8 cellular contexts compared by ENCODE assay signal in the genomic region with DNA sequence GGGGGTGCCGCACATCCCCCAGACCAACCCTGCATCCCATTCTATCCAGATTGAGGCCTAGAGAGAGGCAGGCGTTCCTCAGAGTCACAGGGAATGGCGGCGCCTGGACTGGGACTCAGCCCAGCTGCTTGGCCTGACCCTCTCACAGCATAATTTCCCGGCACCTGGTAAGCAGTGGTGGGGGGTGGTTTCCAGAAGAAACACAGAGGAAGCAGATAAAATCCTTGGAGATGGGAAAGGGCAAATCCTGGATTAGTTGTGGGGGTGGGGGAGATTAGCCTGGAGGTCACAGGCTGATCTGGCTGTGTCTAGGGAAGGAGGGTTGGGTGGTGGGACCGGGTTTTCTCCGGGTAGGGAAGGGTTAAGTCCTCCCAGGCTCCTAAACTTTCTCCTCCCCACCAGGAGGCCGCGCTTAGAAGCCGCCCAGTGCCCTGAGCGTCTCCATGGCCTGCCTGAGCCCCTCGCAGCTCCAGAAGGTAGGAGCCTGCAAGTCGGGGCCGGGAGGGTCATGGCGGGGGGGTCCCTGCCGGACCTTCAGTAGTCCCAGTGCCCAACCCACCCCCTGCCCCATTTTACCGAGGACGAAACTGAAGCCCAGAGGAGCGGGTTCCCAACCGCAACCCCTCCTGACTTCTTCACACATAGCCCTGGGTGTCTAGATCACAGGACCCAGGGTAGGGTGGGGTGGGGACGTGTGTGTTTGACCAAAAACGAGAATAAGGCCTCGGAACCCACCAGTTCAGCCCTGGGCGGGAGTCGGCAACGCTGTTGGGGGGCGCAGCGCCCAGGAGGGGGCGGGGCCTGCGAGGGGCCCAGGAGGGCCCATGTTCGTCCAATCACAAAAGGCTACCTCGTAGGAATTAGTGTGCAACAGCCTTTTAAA. TPM values are rescaled to one million over a fixed set of nuclear protein-coding genes. Genes with fewer than 3 reads are reported as not detected.
DNase-seq lines count a peak whose midpoint lies in the region; ATAC-seq and TF ChIP-seq lines count a peak whose summit lies in the region.

No MANE protein-coding gene starts in this region.

- H3K4me3 Mint-ChIP-seq in activated B cell treated with CpG ODN at 0.5 μM for 24 hours = no peak overlapping the region

- H3K9me3 ChIP-seq in cardiac muscle cell (ENCODE audit: low read depth) (no peaks in the 10 kb centered on the region), prostate gland (no peaks in the 10 kb centered on the region)

- POLR2A ChIA-PET in activated B cell treated with CpG ODN at 0.5 μM for 24 hours (lab: Charles Lee) = interaction anchor here (0.6 to 1.2 kb wide), 3 partner anchors 16 to 370 kb away, joined by 3 to 9 read pairs (median 3); no protein-coding TSS in a partner anchor

- CTCF ChIA-PET in activated B cell treated with CpG ODN at 0.5 μM for 24 hours (lab: Charles Lee) = no interaction called here

- H3K4me1 Mint-ChIP-seq in activated B cell treated with CpG ODN at 0.5 μM for 24 hours = peaks cover 4% of the 10 kb centered on the region

- no peaks in the 10 kb centered on the region for H3K9me3 Mint-ChIP-seq in activated B cell treated with CpG ODN at 0.5 μM for 24 hours

- WGBS in prostate gland = 9% methylated on average over 32 of the region's 32 CpGs

- ATAC-seq in activated B cell treated with CpG ODN at 0.5 μM for 24 hours (ENCODE audit: low read depth) = peak; percentile 37

- H3K27ac ChIP-seq in cardiac muscle cell (peak overlapping the region; percentile 92), prostate gland (peak overlapping the region; percentile 87 to 97)

- TF ChIP-seq POLR2A in prostate gland (IDR thresholded peaks at IDR 0.05) = peak; percentile 55

- no peaks in the 10 kb centered on the region for H3K27me3 Mint-ChIP-seq in activated B cell treated with CpG ODN at 0.5 μM for 24 hours

- intact Hi-C loops in activated B cell treated with CpG ODN at 0.5 μM for 24 hours (cut with micrococcal nuclease) (no loop called here), prostate gland (cut with DNase I) (loop anchor here (5.0 to 10.0 kb wide), 2 partner anchors 40 to 1407 kb away; partner anchors contain the start of genes KYAT1 and LRRC8A)

- H3K4me3 ChIP-seq in cardiac muscle cell (peak overlapping the region; percentile 55), prostate gland (peak overlapping the region; percentile 41 to 53)

- no peaks in the 10 kb centered on the region for H3K27me3 ChIP-seq in cardiac muscle cell
- H3K27me3 ChIP-seq in prostate gland (replicated peaks; ENCODE audit: insufficient read depth) = no peaks in the 10 kb centered on the region

- H3K4me1 ChIP-seq in cardiac muscle cell (ENCODE audit: low read depth) (no peaks in the 10 kb centered on the region), prostate gland (replicated peaks) (peaks cover 18% of the 10 kb centered on the region)

- H3K36me3 Mint-ChIP-seq in activated B cell treated with CpG ODN at 0.5 μM for 24 hours (ENCODE audit: low read depth) = peaks cover 16% of the 10 kb centered on the region

- no peaks in the 10 kb centered on the region for H3K36me3 ChIP-seq in cardiac muscle cell
- no peaks in the 10 kb centered on the region for H3K36me3 ChIP-seq in prostate gland

- peak; percentile 88 for DNase-seq in D341Med (ENCODE audit: low spot score)
- DNase-seq in activated B cell treated with CpG ODN at 0.5 μM for 24 hours = no peak
- peak; percentile 83 for DNase-seq in cardiac muscle cell (ENCODE audit: low read depth in 1 of 2, low spot score in 1 of 2)
- peak; percentile 42 for DNase-seq in prostate gland (ENCODE audit: low spot score)
- no peak for DNase-seq in NCI-H146 treated with DMSO at 0.1 percent for 48 hours (lab: John Stamatoyannopoulos, UW; ENCODE audit: unreplicated experiment)
- no peak for DNase-seq in GM19240 (ENCODE audit: insufficient read length, low spot score)
- DNase-seq in NCI-H1694 (lab: John Stamatoyannopoulos, UW) = no peak
- DNase-seq in DMS79 (lab: John Stamatoyannopoulos, UW) = no peak

- TF ChIP-seq CTCF in activated B cell treated with CpG ODN at 0.5 μM for 24 hours (IDR thresholded peaks at IDR 0.05) (no peak), cardiac muscle cell (IDR thresholded peaks at IDR 0.05; ENCODE audit: low read depth, low read length) (peak; percentile 8), prostate gland (IDR thresholded peaks at IDR 0.05) (peak in 2 of 4 experiments; percentile 8 to 38)

- H3K27ac Mint-ChIP-seq in activated B cell treated with CpG ODN at 0.5 μM for 24 hours = no peak overlapping the region

RNA-seq across cellular contexts. Expression of gene PHYHD1, which starts 1.3 kb away (rescaled TPM):
- total RNA-seq in activated B cell treated with CpG ODN at 0.5 μM for 24 hours = 0.86 and 1.0 TPM in 2 replicates
- 25.3 and 36.6 TPM in 2 replicates for total RNA-seq in cardiac muscle cell
- polyA plus RNA-seq in cardiac muscle cell = 40.8 and 43.8 TPM in 2 replicates
- 10 to 100 TPM; 36.4 to 50.9 TPM for total RNA-seq in prostate gland

RNA-seq across cellular contexts. Expression of gene DOLK, which starts 25.3 kb away (rescaled TPM):
- 9.0 and 10.3 TPM in 2 replicates for total RNA-seq in activated B cell treated with CpG ODN at 0.5 μM for 24 hours
- 21.0 and 32.2 TPM in 2 replicates for total RNA-seq in cardiac muscle cell
- 33.3 and 37.1 TPM in 2 replicates for polyA plus RNA-seq in cardiac muscle cell
- 10 to 100 TPM; 26.6 to 27.3 TPM for total RNA-seq in prostate gland

RNA-seq across cellular contexts. Expression of gene NUP188, which starts 25.4 kb away (rescaled TPM):
- total RNA-seq in activated B cell treated with CpG ODN at 0.5 μM for 24 hours (76.9 and 103 TPM in 2 replicates), cardiac muscle cell (50.8 and 52.0 TPM in 2 replicates), prostate gland (10 to 100 TPM; 34.6 to 88.6 TPM)
- polyA plus RNA-seq in cardiac muscle cell = 35.8 and 38.9 TPM in 2 replicates

RNA-seq across cellular contexts. Expression of gene LRRC8A, which starts 40.2 kb away (rescaled TPM):
- total RNA-seq in activated B cell treated with CpG ODN at 0.5 μM for 24 hours (9.0 and 10.4 TPM in 2 replicates), cardiac muscle cell (48.1 and 55.8 TPM in 2 replicates), prostate gland (10 to 100 TPM; 78.2 to 78.8 TPM)
- 28.6 and 31.6 TPM in 2 replicates for polyA plus RNA-seq in cardiac muscle cell

RNA-seq across cellular contexts. Expression of gene KYAT1, which starts 40.4 kb away (rescaled TPM):
- total RNA-seq in activated B cell treated with CpG ODN at 0.5 μM for 24 hours (2.0 and 4.3 TPM in 2 replicates), cardiac muscle cell (23.3 and 25.0 TPM in 2 replicates), prostate gland (10 to 100 TPM; 13.1 to 24.1 TPM)
- polyA plus RNA-seq in cardiac muscle cell = 21.8 and 36.9 TPM in 2 replicates

Comparison
In these comparisons a context has a peak if more than half of its experiments do, and no peak if none do; other contexts are left out.
1. DNase-seq: peak in D341Med (single experiment), cardiac muscle cell (2 of 2) and prostate gland (single experiment); none in activated B cell treated with CpG ODN at 0.5 μM for 24 hours (single experiment), NCI-H146 treated with DMSO at 0.1 percent for 48 hours (single experiment), GM19240 (single experiment), NCI-H1694 (single experiment) and DMS79 (single experiment).
2. RNA of gene PHYHD1, which starts 1.3 kb away (total RNA-seq): 36.4 to 50.9 TPM in prostate gland and 25.3 to 36.6 TPM in cardiac muscle cell; 0.86 to 1.0 TPM in activated B cell treated with CpG ODN at 0.5 μM for 24 hours; every median in the first group is over 10 times any median in the second.